In the genomic region with DNA sequence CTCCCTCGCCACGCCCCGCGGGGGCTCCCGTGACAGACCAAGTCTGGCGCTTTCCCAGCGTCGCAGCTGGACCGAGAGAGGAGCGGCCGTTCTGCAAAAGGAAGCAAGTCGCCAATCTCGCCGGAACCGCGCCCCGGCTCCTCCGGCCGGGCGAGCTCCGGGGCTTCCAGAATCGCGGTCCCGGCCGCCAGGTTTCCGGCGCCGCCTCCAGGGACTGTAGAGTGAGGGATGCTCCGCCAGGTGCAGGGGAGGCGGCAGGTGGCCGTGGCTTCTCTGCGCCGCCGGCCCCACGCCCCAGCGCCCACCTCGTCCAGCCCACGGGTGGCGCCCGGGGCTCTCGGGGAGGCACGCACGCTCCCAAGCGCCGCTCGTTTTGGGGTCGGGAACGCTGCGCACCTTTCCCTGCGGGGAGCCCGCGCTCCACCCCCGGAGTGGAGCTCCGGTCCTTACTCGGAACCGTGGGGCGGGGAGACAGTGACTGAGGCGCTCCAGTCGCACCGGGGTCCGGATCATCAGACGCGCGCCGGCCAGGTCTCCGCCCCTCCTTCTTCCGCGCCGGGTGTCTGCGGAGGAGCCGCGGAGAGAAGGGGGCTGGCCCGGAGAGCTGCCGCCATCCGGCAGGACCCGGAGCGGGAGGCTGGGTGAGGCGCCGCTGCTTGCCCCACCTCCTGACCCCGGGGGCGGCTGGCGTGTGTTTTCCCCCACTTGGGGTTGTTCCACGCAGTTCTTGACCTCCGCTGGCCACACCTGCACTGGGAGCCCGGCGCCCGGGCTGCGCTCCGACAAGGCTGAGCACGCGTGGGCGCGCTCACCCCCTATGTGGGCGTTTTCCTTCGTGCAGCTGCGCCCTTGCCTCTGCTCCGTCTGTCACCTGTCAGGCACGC, we compare ENCODE assay signal across 1 cellular context.
TF ChIP-seq lines count a peak whose summit lies in the region.

A gene with protein sequence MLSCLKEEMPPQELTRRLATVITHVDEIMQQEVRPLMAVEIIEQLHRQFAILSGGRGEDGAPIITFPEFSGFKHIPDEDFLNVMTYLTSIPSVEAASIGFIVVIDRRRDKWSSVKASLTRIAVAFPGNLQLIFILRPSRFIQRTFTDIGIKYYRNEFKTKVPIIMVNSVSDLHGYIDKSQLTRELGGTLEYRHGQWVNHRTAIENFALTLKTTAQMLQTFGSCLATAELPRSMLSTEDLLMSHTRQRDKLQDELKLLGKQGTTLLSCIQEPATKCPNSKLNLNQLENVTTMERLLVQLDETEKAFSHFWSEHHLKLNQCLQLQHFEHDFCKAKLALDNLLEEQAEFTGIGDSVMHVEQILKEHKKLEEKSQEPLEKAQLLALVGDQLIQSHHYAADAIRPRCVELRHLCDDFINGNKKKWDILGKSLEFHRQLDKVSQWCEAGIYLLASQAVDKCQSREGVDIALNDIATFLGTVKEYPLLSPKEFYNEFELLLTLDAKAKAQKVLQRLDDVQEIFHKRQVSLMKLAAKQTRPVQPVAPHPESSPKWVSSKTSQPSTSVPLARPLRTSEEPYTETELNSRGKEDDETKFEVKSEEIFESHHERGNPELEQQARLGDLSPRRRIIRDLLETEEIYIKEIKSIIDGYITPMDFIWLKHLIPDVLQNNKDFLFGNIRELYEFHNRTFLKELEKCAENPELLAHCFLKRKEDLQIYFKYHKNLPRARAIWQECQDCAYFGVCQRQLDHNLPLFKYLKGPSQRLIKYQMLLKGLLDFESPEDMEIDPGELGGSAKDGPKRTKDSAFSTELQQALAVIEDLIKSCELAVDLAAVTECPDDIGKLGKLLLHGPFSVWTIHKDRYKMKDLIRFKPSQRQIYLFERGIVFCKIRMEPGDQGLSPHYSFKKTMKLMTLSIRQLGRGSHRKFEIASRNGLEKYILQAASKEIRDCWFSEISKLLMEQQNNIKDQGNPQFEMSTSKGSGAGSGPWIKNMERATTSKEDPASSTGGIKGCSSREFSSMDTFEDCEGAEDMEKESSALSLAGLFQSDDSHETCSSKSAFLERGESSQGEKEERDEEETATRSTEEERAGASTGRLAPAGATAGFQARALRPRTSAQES (minus strand): TSS at position 480 of the 884 bp plus-strand sequence. CDS start 642 bp downstream, outside the sequence.

TF ChIP-seq in HepG2, 621 proteins besides CTCF, POLR2A, EP300 and RAD21 (continued from another document and continues in another):
- TF ChIP-seq, protein P1, sequence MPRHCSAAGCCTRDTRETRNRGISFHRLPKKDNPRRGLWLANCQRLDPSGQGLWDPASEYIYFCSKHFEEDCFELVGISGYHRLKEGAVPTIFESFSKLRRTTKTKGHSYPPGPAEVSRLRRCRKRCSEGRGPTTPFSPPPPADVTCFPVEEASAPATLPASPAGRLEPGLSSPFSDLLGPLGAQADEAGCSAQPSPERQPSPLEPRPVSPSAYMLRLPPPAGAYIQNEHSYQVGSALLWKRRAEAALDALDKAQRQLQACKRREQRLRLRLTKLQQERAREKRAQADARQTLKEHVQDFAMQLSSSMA (CRISPR knock-in tag; IDR thresholded peaks at IDR 0.05): no peak
- TF ChIP-seq KDM5B (CRISPR knock-in tag; IDR thresholded peaks at IDR 0.05; ENCODE audit: borderline replicate concordance) (no peak), TOE1 (CRISPR knock-in tag; IDR thresholded peaks at IDR 0.05) (no peak), MED13 (CRISPR knock-in tag; IDR thresholded peaks at IDR 0.05) (no peak), ZNF562 (CRISPR knock-in tag; IDR thresholded peaks at IDR 0.05; ENCODE audit: borderline replicate concordance) (no peak), ZFP37 (CRISPR knock-in tag; IDR thresholded peaks at IDR 0.05; ENCODE audit: borderline replicate concordance) (no peak), ZNF839 (CRISPR knock-in tag; IDR thresholded peaks at IDR 0.05; ENCODE audit: borderline replicate concordance) (0 out of 2 replicates have a peak, but pooled peaks have one; percentile 42), ETV5 (CRISPR knock-in tag; IDR thresholded peaks at IDR 0.05; ENCODE audit: borderline replicate concordance) (no peak), ZNF296 (CRISPR knock-in tag; conservative IDR thresholded peaks at IDR 0.05) (no peak), RFX5 (IDR thresholded peaks at IDR 0.05; ENCODE audit: low read depth, low read length) (no peak)
- TF ChIP-seq, protein P2, sequence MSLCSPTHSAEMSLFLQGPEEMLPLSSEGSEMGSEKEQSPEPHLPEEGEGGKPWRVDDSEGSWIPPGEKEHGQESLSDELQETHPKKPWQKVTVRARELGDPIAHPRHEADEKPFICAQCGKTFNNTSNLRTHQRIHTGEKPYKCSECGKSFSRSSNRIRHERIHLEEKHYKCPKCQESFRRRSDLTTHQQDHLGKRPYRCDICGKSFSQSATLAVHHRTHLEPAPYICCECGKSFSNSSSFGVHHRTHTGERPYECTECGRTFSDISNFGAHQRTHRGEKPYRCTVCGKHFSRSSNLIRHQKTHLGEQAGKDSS (CRISPR knock-in tag; IDR thresholded peaks at IDR 0.05; ENCODE audit: borderline replicate concordance, low read depth): no peak
- TF ChIP-seq, protein P3, sequence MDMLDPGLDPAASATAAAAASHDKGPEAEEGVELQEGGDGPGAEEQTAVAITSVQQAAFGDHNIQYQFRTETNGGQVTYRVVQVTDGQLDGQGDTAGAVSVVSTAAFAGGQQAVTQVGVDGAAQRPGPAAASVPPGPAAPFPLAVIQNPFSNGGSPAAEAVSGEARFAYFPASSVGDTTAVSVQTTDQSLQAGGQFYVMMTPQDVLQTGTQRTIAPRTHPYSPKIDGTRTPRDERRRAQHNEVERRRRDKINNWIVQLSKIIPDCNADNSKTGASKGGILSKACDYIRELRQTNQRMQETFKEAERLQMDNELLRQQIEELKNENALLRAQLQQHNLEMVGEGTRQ (IDR thresholded peaks at IDR 0.05; ENCODE audit: low read depth, low read length): no peak
- TF ChIP-seq, protein P3 (CRISPR knock-in tag; IDR thresholded peaks at IDR 0.05; ENCODE audit: borderline replicate concordance): no peak
- TF ChIP-seq, protein P4, sequence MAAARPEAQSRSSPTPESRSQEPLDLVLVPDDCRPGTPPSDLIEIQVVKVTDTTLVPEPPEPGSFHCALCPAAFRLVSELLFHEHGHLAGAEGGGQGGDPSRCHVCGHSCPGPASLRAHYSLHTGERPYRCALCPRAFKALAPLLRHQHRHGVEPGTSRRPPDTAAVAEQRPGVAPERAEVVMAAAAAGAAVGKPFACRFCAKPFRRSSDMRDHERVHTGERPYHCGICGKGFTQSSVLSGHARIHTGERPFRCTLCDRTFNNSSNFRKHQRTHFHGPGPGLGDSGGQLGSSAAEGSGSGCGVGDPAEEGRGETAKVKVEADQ (CRISPR knock-in tag; IDR thresholded peaks at IDR 0.05; ENCODE audit: borderline replicate concordance): no peak
- TF ChIP-seq, protein P5, sequence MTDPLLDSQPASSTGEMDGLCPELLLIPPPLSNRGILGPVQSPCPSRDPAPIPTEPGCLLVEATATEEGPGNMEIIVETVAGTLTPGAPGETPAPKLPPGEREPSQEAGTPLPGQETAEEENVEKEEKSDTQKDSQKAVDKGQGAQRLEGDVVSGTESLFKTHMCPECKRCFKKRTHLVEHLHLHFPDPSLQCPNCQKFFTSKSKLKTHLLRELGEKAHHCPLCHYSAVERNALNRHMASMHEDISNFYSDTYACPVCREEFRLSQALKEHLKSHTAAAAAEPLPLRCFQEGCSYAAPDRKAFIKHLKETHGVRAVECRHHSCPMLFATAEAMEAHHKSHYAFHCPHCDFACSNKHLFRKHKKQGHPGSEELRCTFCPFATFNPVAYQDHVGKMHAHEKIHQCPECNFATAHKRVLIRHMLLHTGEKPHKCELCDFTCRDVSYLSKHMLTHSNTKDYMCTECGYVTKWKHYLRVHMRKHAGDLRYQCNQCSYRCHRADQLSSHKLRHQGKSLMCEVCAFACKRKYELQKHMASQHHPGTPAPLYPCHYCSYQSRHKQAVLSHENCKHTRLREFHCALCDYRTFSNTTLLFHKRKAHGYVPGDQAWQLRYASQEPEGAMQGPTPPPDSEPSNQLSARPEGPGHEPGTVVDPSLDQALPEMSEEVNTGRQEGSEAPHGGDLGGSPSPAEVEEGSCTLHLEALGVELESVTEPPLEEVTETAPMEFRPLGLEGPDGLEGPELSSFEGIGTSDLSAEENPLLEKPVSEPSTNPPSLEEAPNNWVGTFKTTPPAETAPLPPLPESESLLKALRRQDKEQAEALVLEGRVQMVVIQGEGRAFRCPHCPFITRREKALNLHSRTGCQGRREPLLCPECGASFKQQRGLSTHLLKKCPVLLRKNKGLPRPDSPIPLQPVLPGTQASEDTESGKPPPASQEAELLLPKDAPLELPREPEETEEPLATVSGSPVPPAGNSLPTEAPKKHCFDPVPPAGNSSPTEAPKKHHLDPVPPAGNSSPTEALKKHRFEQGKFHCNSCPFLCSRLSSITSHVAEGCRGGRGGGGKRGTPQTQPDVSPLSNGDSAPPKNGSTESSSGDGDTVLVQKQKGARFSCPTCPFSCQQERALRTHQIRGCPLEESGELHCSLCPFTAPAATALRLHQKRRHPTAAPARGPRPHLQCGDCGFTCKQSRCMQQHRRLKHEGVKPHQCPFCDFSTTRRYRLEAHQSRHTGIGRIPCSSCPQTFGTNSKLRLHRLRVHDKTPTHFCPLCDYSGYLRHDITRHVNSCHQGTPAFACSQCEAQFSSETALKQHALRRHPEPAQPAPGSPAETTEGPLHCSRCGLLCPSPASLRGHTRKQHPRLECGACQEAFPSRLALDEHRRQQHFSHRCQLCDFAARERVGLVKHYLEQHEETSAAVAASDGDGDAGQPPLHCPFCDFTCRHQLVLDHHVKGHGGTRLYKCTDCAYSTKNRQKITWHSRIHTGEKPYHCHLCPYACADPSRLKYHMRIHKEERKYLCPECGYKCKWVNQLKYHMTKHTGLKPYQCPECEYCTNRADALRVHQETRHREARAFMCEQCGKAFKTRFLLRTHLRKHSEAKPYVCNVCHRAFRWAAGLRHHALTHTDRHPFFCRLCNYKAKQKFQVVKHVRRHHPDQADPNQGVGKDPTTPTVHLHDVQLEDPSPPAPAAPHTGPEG (CRISPR knock-in tag; IDR thresholded peaks at IDR 0.05): no peak
- TF ChIP-seq, protein P6, sequence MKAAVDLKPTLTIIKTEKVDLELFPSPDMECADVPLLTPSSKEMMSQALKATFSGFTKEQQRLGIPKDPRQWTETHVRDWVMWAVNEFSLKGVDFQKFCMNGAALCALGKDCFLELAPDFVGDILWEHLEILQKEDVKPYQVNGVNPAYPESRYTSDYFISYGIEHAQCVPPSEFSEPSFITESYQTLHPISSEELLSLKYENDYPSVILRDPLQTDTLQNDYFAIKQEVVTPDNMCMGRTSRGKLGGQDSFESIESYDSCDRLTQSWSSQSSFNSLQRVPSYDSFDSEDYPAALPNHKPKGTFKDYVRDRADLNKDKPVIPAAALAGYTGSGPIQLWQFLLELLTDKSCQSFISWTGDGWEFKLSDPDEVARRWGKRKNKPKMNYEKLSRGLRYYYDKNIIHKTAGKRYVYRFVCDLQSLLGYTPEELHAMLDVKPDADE (CRISPR knock-in tag; IDR thresholded peaks at IDR 0.05): no peak
- TF ChIP-seq, protein P7, sequence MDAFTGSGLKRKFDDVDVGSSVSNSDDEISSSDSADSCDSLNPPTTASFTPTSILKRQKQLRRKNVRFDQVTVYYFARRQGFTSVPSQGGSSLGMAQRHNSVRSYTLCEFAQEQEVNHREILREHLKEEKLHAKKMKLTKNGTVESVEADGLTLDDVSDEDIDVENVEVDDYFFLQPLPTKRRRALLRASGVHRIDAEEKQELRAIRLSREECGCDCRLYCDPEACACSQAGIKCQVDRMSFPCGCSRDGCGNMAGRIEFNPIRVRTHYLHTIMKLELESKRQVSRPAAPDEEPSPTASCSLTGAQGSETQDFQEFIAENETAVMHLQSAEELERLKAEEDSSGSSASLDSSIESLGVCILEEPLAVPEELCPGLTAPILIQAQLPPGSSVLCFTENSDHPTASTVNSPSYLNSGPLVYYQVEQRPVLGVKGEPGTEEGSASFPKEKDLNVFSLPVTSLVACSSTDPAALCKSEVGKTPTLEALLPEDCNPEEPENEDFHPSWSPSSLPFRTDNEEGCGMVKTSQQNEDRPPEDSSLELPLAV (CRISPR knock-in tag; conservative IDR thresholded peaks at IDR 0.05; ENCODE audit: low read depth): no peak
- TF ChIP-seq, protein P8, sequence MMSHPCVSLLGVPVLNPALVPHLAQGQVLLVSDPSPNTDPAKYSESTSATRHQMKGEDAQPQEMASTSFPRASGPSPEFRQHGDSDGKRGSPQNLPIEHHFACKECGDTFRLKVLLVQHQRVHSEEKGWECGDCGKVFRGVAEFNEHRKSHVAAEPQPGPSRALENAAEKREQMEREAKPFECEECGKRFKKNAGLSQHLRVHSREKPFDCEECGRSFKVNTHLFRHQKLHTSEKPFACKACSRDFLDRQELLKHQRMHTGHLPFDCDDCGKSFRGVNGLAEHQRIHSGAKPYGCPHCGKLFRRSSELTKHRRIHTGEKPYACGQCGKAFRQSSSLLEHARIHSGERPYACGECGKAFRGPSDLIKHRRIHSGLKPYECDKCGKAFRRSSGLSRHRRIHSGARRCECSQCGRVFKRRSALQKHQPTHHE (CRISPR knock-in tag; IDR thresholded peaks at IDR 0.05; ENCODE audit: borderline replicate concordance): no peak
- TF ChIP-seq, protein P9, sequence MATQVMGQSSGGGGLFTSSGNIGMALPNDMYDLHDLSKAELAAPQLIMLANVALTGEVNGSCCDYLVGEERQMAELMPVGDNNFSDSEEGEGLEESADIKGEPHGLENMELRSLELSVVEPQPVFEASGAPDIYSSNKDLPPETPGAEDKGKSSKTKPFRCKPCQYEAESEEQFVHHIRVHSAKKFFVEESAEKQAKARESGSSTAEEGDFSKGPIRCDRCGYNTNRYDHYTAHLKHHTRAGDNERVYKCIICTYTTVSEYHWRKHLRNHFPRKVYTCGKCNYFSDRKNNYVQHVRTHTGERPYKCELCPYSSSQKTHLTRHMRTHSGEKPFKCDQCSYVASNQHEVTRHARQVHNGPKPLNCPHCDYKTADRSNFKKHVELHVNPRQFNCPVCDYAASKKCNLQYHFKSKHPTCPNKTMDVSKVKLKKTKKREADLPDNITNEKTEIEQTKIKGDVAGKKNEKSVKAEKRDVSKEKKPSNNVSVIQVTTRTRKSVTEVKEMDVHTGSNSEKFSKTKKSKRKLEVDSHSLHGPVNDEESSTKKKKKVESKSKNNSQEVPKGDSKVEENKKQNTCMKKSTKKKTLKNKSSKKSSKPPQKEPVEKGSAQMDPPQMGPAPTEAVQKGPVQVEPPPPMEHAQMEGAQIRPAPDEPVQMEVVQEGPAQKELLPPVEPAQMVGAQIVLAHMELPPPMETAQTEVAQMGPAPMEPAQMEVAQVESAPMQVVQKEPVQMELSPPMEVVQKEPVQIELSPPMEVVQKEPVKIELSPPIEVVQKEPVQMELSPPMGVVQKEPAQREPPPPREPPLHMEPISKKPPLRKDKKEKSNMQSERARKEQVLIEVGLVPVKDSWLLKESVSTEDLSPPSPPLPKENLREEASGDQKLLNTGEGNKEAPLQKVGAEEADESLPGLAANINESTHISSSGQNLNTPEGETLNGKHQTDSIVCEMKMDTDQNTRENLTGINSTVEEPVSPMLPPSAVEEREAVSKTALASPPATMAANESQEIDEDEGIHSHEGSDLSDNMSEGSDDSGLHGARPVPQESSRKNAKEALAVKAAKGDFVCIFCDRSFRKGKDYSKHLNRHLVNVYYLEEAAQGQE (IDR thresholded peaks at IDR 0.05; ENCODE audit: borderline replicate concordance in 1 of 2, low read depth in 1 of 2, low read length in 2 of 2): no peak
